ENCODE assay signal across 12 cellular contexts in the genomic region with DNA sequence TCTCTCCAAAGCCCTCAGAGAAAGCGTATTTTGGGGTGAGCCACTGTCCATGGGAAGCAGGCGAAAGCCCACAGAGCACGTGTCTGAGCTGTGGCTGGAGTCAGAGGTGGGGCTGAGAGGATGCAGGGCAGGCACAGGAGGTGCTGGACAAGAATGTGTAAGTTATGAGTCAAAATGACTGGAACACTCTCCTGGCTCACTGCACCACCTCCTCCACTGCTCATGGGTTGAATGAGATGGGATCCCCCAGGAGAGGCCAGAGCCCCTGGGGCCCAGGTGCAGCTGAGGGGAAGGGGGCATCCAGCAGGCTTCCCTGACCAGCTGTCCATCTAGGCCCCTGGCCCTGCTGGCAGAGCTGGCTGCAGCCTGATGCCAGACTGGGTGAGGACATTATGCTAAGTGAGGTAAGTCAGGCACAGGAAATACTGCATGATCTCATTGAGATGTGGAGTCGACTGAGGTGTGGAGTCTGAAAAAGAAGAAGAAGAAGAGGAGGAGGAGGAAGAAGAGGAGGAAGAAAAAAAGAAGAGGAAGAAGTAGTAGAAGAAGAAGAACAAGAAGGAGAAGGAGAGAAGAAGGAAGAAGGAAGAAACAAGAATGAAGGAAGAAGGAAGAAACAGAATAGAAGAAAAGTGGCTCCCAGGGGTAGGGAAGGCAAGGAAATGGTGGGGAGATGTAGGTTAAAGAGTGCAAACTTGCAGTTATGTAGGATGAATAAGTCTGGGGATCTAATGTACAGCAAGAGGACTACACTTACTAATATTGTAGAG.
A peak's percentile ranks its signal among the peaks of the same experiment; 100 is the strongest.
DNase-seq lines count a peak whose midpoint lies in the region; FAIRE-seq and TF ChIP-seq lines count a peak whose summit lies in the region.
"Had no signal": no experiment of that assay in that cellular context is flagged by ENCODE, and none has a peak within 500 bp of the region (broad histone marks: within the 10 kb centered on the region; RNA-seq: fewer than 3 reads in every experiment).

No MANE protein-coding gene starts in this region.

- TF ChIP-seq RAD21 in H1 (IDR thresholded peaks at IDR 0.05 in 1 of 2, conservative IDR thresholded peaks at IDR 0.05 in 1 of 2; ENCODE audit: low read depth in 2 of 2, low read length in 2 of 2) = no peak

- H3K36me3 Mint-ChIP-seq in activated naive CD4-positive, alpha-beta T cell treated with anti-CD3 and anti-CD28 coated beads, Interleukin-2, amount 50 U/mL, for 24 hours = no peaks in the 10 kb centered on the region
- H3K36me3 Mint-ChIP-seq in osteocyte (ENCODE audit: unreplicated experiment) = no peaks in the 10 kb centered on the region

- H3K9me3 ChIP-seq in NT2/D1 (ENCODE audit: insufficient read depth, low read length) (no peaks in the 10 kb centered on the region), H1 (ENCODE audit: insufficient read depth in 2 of 2, low read depth in 1 of 2, low read length in 1 of 2) (no peaks in the 10 kb centered on the region), spleen (no peaks in the 10 kb centered on the region), tibial artery (no peaks in the 10 kb centered on the region)

- H3K27me3 ChIP-seq in NT2/D1 (ENCODE audit: insufficient read depth, insufficient read length) = no peaks in the 10 kb centered on the region
- H3K27me3 ChIP-seq in H1 (replicated peaks in 1 of 4; ENCODE audit: control insufficient read depth in 3 of 4, extremely low read depth in 1 of 4, insufficient read depth in 3 of 4, low read length in 3 of 4) = no peaks in the 10 kb centered on the region
- peaks cover 0 to 3% (median 0%) of the 10 kb centered on the region in 7 donors for H3K27me3 ChIP-seq in spleen (replicated peaks in 1 of 7)
- H3K27me3 ChIP-seq in tibial artery = peaks cover 0 to 10% of the 10 kb centered on the region in 2 donors

- TF ChIP-seq CTCF in H1 (IDR thresholded peaks at IDR 0.05; ENCODE audit: control extremely low read depth in 1 of 3, insufficient read depth in 1 of 3, low read depth in 1 of 3, low read length in 3 of 3) = no peak
- TF ChIP-seq CTCF in spleen (IDR thresholded peaks at IDR 0.05 in 8 of 11, conservative IDR thresholded peaks at IDR 0.05 in 3 of 11) = no peak
- no peak for TF ChIP-seq CTCF in osteocyte (IDR thresholded peaks at IDR 0.05)
- no peak for TF ChIP-seq CTCF in tibial artery (IDR thresholded peaks at IDR 0.05)

- H2AK5ac ChIP-seq in H1 (ENCODE audit: low read depth, low read length) = peak overlapping the region; percentile 45; the same call in 1 of the 2 replicates

- 0 out of 2 replicates have a peak overlapping the region, but pooled peaks have one; percentile 30 for H2BK5ac ChIP-seq in H1 (ENCODE audit: low read depth, low read length)

- H2BK12ac ChIP-seq in H1 (ENCODE audit: low read depth, low read length) = 0 out of 2 replicates have a peak overlapping the region, but pooled peaks have one; percentile 33

- H3K36me3 ChIP-seq in NT2/D1 (ENCODE audit: insufficient read depth, insufficient read length, low read length) = no peaks in the 10 kb centered on the region
- H3K36me3 ChIP-seq in H1 (ENCODE audit: control insufficient read depth in 2 of 4, insufficient read depth in 4 of 4, low read length in 3 of 4) = no peaks in the 10 kb centered on the region
- H3K36me3 ChIP-seq in spleen = no peaks in the 10 kb centered on the region
- no peaks in the 10 kb centered on the region for H3K36me3 ChIP-seq in tibial artery

- no peak overlapping the region for H3K4me3 ChIP-seq in NT2/D1 (ENCODE audit: insufficient read length, low read depth)
- no peak overlapping the region for H3K4me3 ChIP-seq in H1 (ENCODE audit: extremely low read depth in 1 of 4, insufficient read depth in 2 of 4, low read depth in 3 of 4, low read length in 4 of 4)
- H3K4me3 ChIP-seq in spleen = no peak overlapping the region
- H3K4me3 ChIP-seq in tibial artery = no peak overlapping the region
- H3K4me3 ChIP-seq: skin epidermis had no signal

- H3K27me3 Mint-ChIP-seq in activated naive CD4-positive, alpha-beta T cell treated with anti-CD3 and anti-CD28 coated beads, Interleukin-2, amount 50 U/mL, for 24 hours = peaks cover 1% of the 10 kb centered on the region
- no peaks in the 10 kb centered on the region for H3K27me3 Mint-ChIP-seq in osteocyte (ENCODE audit: unreplicated experiment)

- H2AFZ ChIP-seq in H1 (ENCODE audit: low read length) = no peak overlapping the region

- peak overlapping the region; percentile 18 for H3K27ac Mint-ChIP-seq in activated naive CD4-positive, alpha-beta T cell treated with anti-CD3 and anti-CD28 coated beads, Interleukin-2, amount 50 U/mL, for 24 hours
- H3K27ac Mint-ChIP-seq in osteocyte (ENCODE audit: unreplicated experiment) = no peak overlapping the region

- no peaks in the 10 kb centered on the region for H3K79me1 ChIP-seq in H1 (ENCODE audit: low read depth, low read length)

- WGBS in H1 (ENCODE audit: extremely low coverage in 1 of 2, insufficient coverage in 1 of 2, insufficient read length in 1 of 2, insufficient replicate concordance in 2 of 2, low coverage in 1 of 2, low lambda C conversion rate in 2 of 2, missing lambda C conversion rate in 1 of 2), 2 experiments = 92% methylated on average over 4 of the region's 4 CpGs; no CpG with 5 or more reads in 1 of the 2 experiments
- 66 to 75% (median 72%) methylated on average over 4 of the region's 4 CpGs for WGBS in spleen, 5 donors

- H3K9ac ChIP-seq in NT2/D1 (ENCODE audit: insufficient read length, low read depth) (peak overlapping the region; percentile 23), H1 (replicated peaks in 1 of 4; ENCODE audit: extremely low read depth in 1 of 4, low read depth in 3 of 4, low read length in 3 of 4) (no peak overlapping the region)

- no peak overlapping the region for H3K14ac ChIP-seq in H1 (ENCODE audit: insufficient read length)

- no peak overlapping the region for H3K4ac ChIP-seq in H1 (replicated peaks; ENCODE audit: insufficient read length, low read depth, low read length)

- no peaks in the 10 kb centered on the region for H3K79me2 ChIP-seq in H1 (ENCODE audit: control insufficient read depth in 1 of 2, insufficient read depth in 2 of 2, low read length in 2 of 2)

- CTCF ChIA-PET in H1 (lab: Charles Lee; ENCODE audit: partially characterized antibody) = interaction anchor here (0.7 to 2.0 kb wide), 13 partner anchors 11 to 414 kb away, joined by 3 to 12 read pairs (median 4); no protein-coding TSS in a partner anchor

- no peak overlapping the region for H3K4me2 ChIP-seq in H1 (ENCODE audit: insufficient read depth in 1 of 2, low read depth in 2 of 2, low read length in 2 of 2)

- H3K27ac ChIP-seq in H1 (ENCODE audit: low read depth, low read length) (no peak overlapping the region), spleen (no peak overlapping the region), tibial artery (no peak overlapping the region)
- H3K27ac ChIP-seq: skin epidermis had no signal

- no peak overlapping the region for H2BK20ac ChIP-seq in H1 (ENCODE audit: low read length)

- H3K4me1 Mint-ChIP-seq in activated naive CD4-positive, alpha-beta T cell treated with anti-CD3 and anti-CD28 coated beads, Interleukin-2, amount 50 U/mL, for 24 hours = peaks cover 44% of the 10 kb centered on the region
- H3K4me1 Mint-ChIP-seq in osteocyte (ENCODE audit: unreplicated experiment) = peaks cover 16% of the 10 kb centered on the region

- no peak overlapping the region for H3K23ac ChIP-seq in H1 (ENCODE audit: insufficient read length)

- FAIRE-seq in H1 (lab: Jason Lieb, UNC) = no peak
- FAIRE-seq: GM12891 had no signal

- peaks cover 12% of the 10 kb centered on the region for H3K4me1 ChIP-seq in NT2/D1 (ENCODE audit: insufficient read depth, insufficient read length)
- peaks cover 0 to 5% (median 4%) of the 10 kb centered on the region in 4 experiments; a peak in 4 of 7 replicates for H3K4me1 ChIP-seq in H1 (replicated peaks in 1 of 4; ENCODE audit: control insufficient read depth in 3 of 4, insufficient read depth in 4 of 4, low read length in 3 of 4)
- H3K4me1 ChIP-seq in spleen = peaks cover 0 to 42% (median 14%) of the 10 kb centered on the region in 6 donors
- peaks cover 0 to 7% (median 0%) of the 10 kb centered on the region in 4 donors for H3K4me1 ChIP-seq in tibial artery

- no peak overlapping the region for H2BK120ac ChIP-seq in H1 (replicated peaks; ENCODE audit: low read depth, low read length)

- TF ChIP-seq POLR2A in H1 (IDR thresholded peaks at IDR 0.05; ENCODE audit: control extremely low read depth in 1 of 2, low read depth in 2 of 2, low read length in 2 of 2) = no peak
- TF ChIP-seq POLR2A in spleen (IDR thresholded peaks at IDR 0.05) = no peak

- DNase-seq in activated naive CD4-positive, alpha-beta T cell treated with Interleukin-2 at 50 U/mL for 16 hours = no peak
- DNase-seq in NT2/D1 (ENCODE audit: low read depth, low spot score) = no peak
- DNase-seq in H1 (ENCODE audit: low read depth in 1 of 2, low spot score in 2 of 2) = no peak
- peak; percentile 54 for DNase-seq in spleen
- DNase-seq in osteocyte (ENCODE audit: extremely low spot score, unreplicated experiment) = no peak
- no peak for DNase-seq in H4 (ENCODE audit: low spot score)
- DNase-seq in tibial artery = no peak
- DNase-seq: NCI-H1436 treated with DMSO at 0.1 percent for 48 hours, occipital lobe had no signal

- no peaks in the 10 kb centered on the region for H3K23me2 ChIP-seq in H1 (ENCODE audit: low read depth, low read length)

- peak overlapping the region; percentile 95 for H2BK15ac ChIP-seq in H1 (ENCODE audit: low read length)

- no peaks in the 10 kb centered on the region for H3K9me3 Mint-ChIP-seq in activated naive CD4-positive, alpha-beta T cell treated with anti-CD3 and anti-CD28 coated beads, Interleukin-2, amount 50 U/mL, for 24 hours
- H3K9me3 Mint-ChIP-seq in osteocyte (ENCODE audit: unreplicated experiment) = no peaks in the 10 kb centered on the region

- no peak overlapping the region for H3K4me3 Mint-ChIP-seq in activated naive CD4-positive, alpha-beta T cell treated with anti-CD3 and anti-CD28 coated beads, Interleukin-2, amount 50 U/mL, for 24 hours
- H3K4me3 Mint-ChIP-seq in osteocyte (ENCODE audit: unreplicated experiment) = no peak overlapping the region

- no peak overlapping the region for H3K56ac ChIP-seq in H1 (replicated peaks; ENCODE audit: insufficient read length, low read depth, low read length)

- H4K91ac ChIP-seq in H1 (replicated peaks; ENCODE audit: insufficient read length, low read length) = no peak overlapping the region

- no peaks in the 10 kb centered on the region for H4K20me1 ChIP-seq in H1 (replicated peaks in 1 of 2; ENCODE audit: control insufficient read depth in 1 of 2, insufficient read depth in 2 of 2, low read length in 2 of 2)

- intact Hi-C loops in spleen (cut with DNase I; ENCODE audit: low total_unique reads) (no loop called here), tibial artery (cut with DNase I; ENCODE audit: low total_unique reads) (no loop called here)

- no peak overlapping the region for H4K8ac ChIP-seq in H1 (ENCODE audit: extremely low read depth, insufficient read depth, low read length)

- no peak overlapping the region; the same call in 1 of the 2 replicates for H3K18ac ChIP-seq in H1 (ENCODE audit: extremely low read depth, low read length)

- H4K5ac ChIP-seq in H1 (ENCODE audit: insufficient read length, low read depth, low read length) = no peak overlapping the region

- TF ChIP-seq EP300 in H1 (IDR thresholded peaks at IDR 0.05; ENCODE audit: borderline replicate concordance in 1 of 2, low read depth in 2 of 2, low read length in 2 of 2) = no peak

- POLR2A ChIA-PET in H1 (lab: Charles Lee; ENCODE audit: partially characterized antibody) = no interaction called here

TF ChIP-seq in H1, 55 proteins besides CTCF, POLR2A, EP300 and RAD21 (continues in another document):
- no peak for TF ChIP-seq SRF (IDR thresholded peaks at IDR 0.05; ENCODE audit: low read depth, low read length)
